ENCODE assay signal across 21 cellular contexts in the genomic region with DNA sequence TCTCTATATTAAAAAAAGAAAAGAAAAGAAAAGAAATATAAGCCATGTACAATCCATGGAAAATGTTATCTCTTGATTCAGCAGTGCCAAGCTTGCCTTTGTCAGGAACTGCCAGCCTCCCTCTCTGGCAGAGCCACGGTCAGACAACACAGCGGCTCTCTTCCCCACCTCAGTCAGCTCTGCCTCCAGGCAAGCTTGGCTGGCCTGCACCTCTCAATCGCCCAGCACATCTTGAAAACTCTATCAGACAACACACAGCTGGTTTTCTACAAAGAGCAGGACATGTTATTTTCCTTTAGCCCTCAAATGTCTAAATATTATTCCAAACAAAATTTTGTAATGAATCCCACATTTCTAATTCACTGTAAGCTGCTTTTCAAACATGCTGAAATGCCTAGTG.
"Had no signal": no experiment of that assay in that cellular context is flagged by ENCODE, and none has a peak within 500 bp of the region (broad histone marks: within the 10 kb centered on the region; RNA-seq: fewer than 3 reads in every experiment).

No MANE protein-coding gene starts in this region.

- H3K27ac ChIP-seq: brain microvascular endothelial cell, coronary artery, gastroesophageal sphincter, pancreas, sigmoid colon, thoracic aorta, upper lobe of right lung had no signal

- H3K27me3 ChIP-seq: brain microvascular endothelial cell, pancreas, sigmoid colon, upper lobe of right lung had no signal

- H3K9me3 ChIP-seq: gastroesophageal sphincter, pancreas, sigmoid colon, thoracic aorta, upper lobe of right lung had no signal

- H3K36me3 ChIP-seq: brain microvascular endothelial cell, gastroesophageal sphincter, pancreas, sigmoid colon, thoracic aorta, upper lobe of right lung had no signal

- H3K4me3 ChIP-seq: coronary artery, gastroesophageal sphincter, pancreas, sigmoid colon, thoracic aorta, upper lobe of right lung had no signal

- H3K4me1 Mint-ChIP-seq: activated T-helper 17 cell treated with anti-CD3 and anti-CD28 coated beads, Interleukin-2, amount 50 U/mL, for 72 hours; stimulated activated effector memory CD8-positive, alpha-beta T cell treated with anti-CD3 and anti-CD28 coated beads, Interleukin-12 subunit alpha, Interleukin-12 subunit beta, amount 100 ng/mL, for 72 hours had no signal

- H3K27ac Mint-ChIP-seq: activated CD4-positive, alpha-beta T cell treated with anti-CD3 and anti-CD28 coated beads, Interleukin-2, amount 10 ng/mL, durations not matched to agents 24 days and 14 days; activated CD8-positive, alpha-beta T cell treated with anti-CD3 and anti-CD28 coated beads for 36 hours; activated T-helper 17 cell treated with anti-CD3 and anti-CD28 coated beads, Interleukin-2, amount 50 U/mL, for 72 hours; naive thymus-derived CD4-positive, alpha-beta T cell; stimulated activated effector memory CD8-positive, alpha-beta T cell treated with anti-CD3 and anti-CD28 coated beads, Interleukin-12 subunit alpha, Interleukin-12 subunit beta, amount 100 ng/mL, for 72 hours had no signal

- H3K27me3 Mint-ChIP-seq: activated CD4-positive, alpha-beta T cell treated with anti-CD3 and anti-CD28 coated beads, Interleukin-2, amount 10 ng/mL, durations not matched to agents 24 days and 14 days; activated CD8-positive, alpha-beta T cell treated with anti-CD3 and anti-CD28 coated beads for 36 hours; activated T-helper 17 cell treated with anti-CD3 and anti-CD28 coated beads, Interleukin-2, amount 50 U/mL, for 72 hours had no signal

- H3K9me3 Mint-ChIP-seq: activated CD4-positive, alpha-beta T cell treated with anti-CD3 and anti-CD28 coated beads, Interleukin-2, amount 10 ng/mL, durations not matched to agents 24 days and 14 days; activated CD8-positive, alpha-beta T cell treated with anti-CD3 and anti-CD28 coated beads for 36 hours; activated T-helper 17 cell treated with anti-CD3 and anti-CD28 coated beads, Interleukin-2, amount 50 U/mL, for 72 hours; stimulated activated effector memory CD8-positive, alpha-beta T cell treated with anti-CD3 and anti-CD28 coated beads, Interleukin-12 subunit alpha, Interleukin-12 subunit beta, amount 100 ng/mL, for 72 hours had no signal

- DNase-seq: activated CD4-positive, alpha-beta T cell treated with anti-CD3 and anti-CD28 coated beads, Interleukin-2, amount 10 ng/mL, durations not matched to agents 24 days and 14 days; activated CD4-positive, CD25-positive, alpha-beta regulatory T cell; activated CD8-positive, alpha-beta T cell treated with anti-CD3 and anti-CD28 coated beads for 36 hours; activated naive CD4-positive, alpha-beta T cell; activated T-cell treated with anti-CD3 and anti-CD28 coated beads, Interleukin-2, amount 50 U/mL, for 1 hour; anterior cingulate cortex; brain microvascular endothelial cell; central memory CD4-positive, alpha-beta T cell; left cardiac atrium; mesendoderm; naive thymus-derived CD4-positive, alpha-beta T cell; pancreas; sigmoid colon; stimulated activated CD4-positive, alpha-beta T cell treated with anti-CD3 and anti-CD28 coated beads, Interleukin-4, amount 100 ng/mL, for 24 hours; T1000; upper lobe of right lung had no signal

- H3K4me3 Mint-ChIP-seq: activated CD4-positive, alpha-beta T cell treated with anti-CD3 and anti-CD28 coated beads, Interleukin-2, amount 10 ng/mL, durations not matched to agents 24 days and 14 days; activated CD8-positive, alpha-beta T cell treated with anti-CD3 and anti-CD28 coated beads for 36 hours; activated T-helper 17 cell treated with anti-CD3 and anti-CD28 coated beads, Interleukin-2, amount 50 U/mL, for 72 hours; naive thymus-derived CD4-positive, alpha-beta T cell; stimulated activated effector memory CD8-positive, alpha-beta T cell treated with anti-CD3 and anti-CD28 coated beads, Interleukin-12 subunit alpha, Interleukin-12 subunit beta, amount 100 ng/mL, for 72 hours had no signal

- H3K4me1 ChIP-seq: gastroesophageal sphincter, pancreas, sigmoid colon, upper lobe of right lung had no signal

- ATAC-seq: activated CD8-positive, alpha-beta T cell treated with anti-CD3 and anti-CD28 coated beads for 36 hours; activated T-helper 17 cell treated with anti-CD3 and anti-CD28 coated beads, Interleukin-2, amount 50 U/mL, for 72 hours; gastroesophageal sphincter; left cardiac atrium; naive thymus-derived CD4-positive, alpha-beta T cell; stimulated activated effector memory CD8-positive, alpha-beta T cell treated with anti-CD3 and anti-CD28 coated beads, Interleukin-12 subunit alpha, Interleukin-12 subunit beta, amount 100 ng/mL, for 72 hours; upper lobe of right lung had no signal
